In genomic region chr2:101741775-101742520, GRCh38 we compare ENCODE assay signal across 9 cellular contexts. TPM values are rescaled to one million over a fixed set of nuclear protein-coding genes. Genes with fewer than 3 reads are reported as not detected.
DNase-seq lines count a peak whose midpoint lies in the region; ATAC-seq and TF ChIP-seq lines count a peak whose summit lies in the region.
"Had no signal": no experiment of that assay in that cellular context is flagged by ENCODE, and none has a peak within 500 bp of the region (broad histone marks: within the 10 kb centered on the region; RNA-seq: fewer than 3 reads in every experiment).

No MANE protein-coding gene starts in this region.

- ATAC-seq in T-helper 17 cell (no peak), GM18909 (IDR thresholded peaks at IDR 0.05; ENCODE audit: poor library complexity, unreplicated experiment) (no peak), GM21529 (IDR thresholded peaks at IDR 0.05; ENCODE audit: unreplicated experiment) (no peak), HG02642 (IDR thresholded peaks at IDR 0.05; ENCODE audit: poor library complexity, unreplicated experiment) (no peak)

- no peaks in the 10 kb centered on the region for H3K36me3 Mint-ChIP-seq in T-helper 17 cell (ENCODE audit: low read depth)

- H3K4me1 ChIP-seq in cardiac muscle cell (ENCODE audit: low read depth), result peaks cover 43% of the 10 kb centered on the region
- peaks cover 24% of the 10 kb centered on the region for H3K4me1 ChIP-seq in effector memory CD4-positive, alpha-beta T cell (ENCODE audit: control insufficient read depth, insufficient read depth, low read length, poor library complexity, severe bottlenecking)

- H3K4me3 ChIP-seq in cardiac muscle cell, result no peak overlapping the region
- no peak overlapping the region for H3K4me3 ChIP-seq in effector memory CD4-positive, alpha-beta T cell (ENCODE audit: insufficient read depth, low read depth, low read length, poor library complexity, severe bottlenecking)
- H3K4me3 ChIP-seq: ovary had no signal

- H3K27ac Mint-ChIP-seq in T-helper 17 cell, result peak overlapping the region; percentile 67

- no peaks in the 10 kb centered on the region for H3K9me3 ChIP-seq in T-helper 17 cell (ENCODE audit: control insufficient read depth, low read length, poor library complexity, severe bottlenecking)
- no peaks in the 10 kb centered on the region for H3K9me3 ChIP-seq in cardiac muscle cell (ENCODE audit: low read depth)
- no peaks in the 10 kb centered on the region for H3K9me3 ChIP-seq in effector memory CD4-positive, alpha-beta T cell (ENCODE audit: control insufficient read depth, low read length)
- H3K9me3 ChIP-seq: ovary had no signal

- DNase-seq in DMS79 treated with DMSO at 0.1 percent for 48 hours (lab: John Stamatoyannopoulos, UW), result peak; percentile 49
- no peak for DNase-seq in T-helper 17 cell
- no peak for DNase-seq in cardiac muscle cell (ENCODE audit: low read depth in 1 of 2, low spot score in 1 of 2)
- DNase-seq in pons (ENCODE audit: low spot score), result peak; percentile 60
- no peak for DNase-seq in effector memory CD4-positive, alpha-beta T cell
- DNase-seq: ovary had no signal

- no peaks in the 10 kb centered on the region for H3K36me3 ChIP-seq in cardiac muscle cell
- H3K36me3 ChIP-seq in effector memory CD4-positive, alpha-beta T cell (ENCODE audit: control insufficient read depth, insufficient read depth, low read length), result no peaks in the 10 kb centered on the region
- H3K36me3 ChIP-seq: ovary had no signal

- peak overlapping the region; percentile 76 for H3K27ac ChIP-seq in cardiac muscle cell
- H3K27ac ChIP-seq in effector memory CD4-positive, alpha-beta T cell (ENCODE audit: insufficient read depth, low read length, poor library complexity, severe bottlenecking), result no peak overlapping the region

- H3K27me3 ChIP-seq in cardiac muscle cell, result no peaks in the 10 kb centered on the region
- no peaks in the 10 kb centered on the region for H3K27me3 ChIP-seq in effector memory CD4-positive, alpha-beta T cell (replicated peaks; ENCODE audit: control insufficient read depth, insufficient read depth, low read length, poor library complexity, severe bottlenecking)
- H3K27me3 ChIP-seq: ovary had no signal

- no peak overlapping the region for H3K4me3 Mint-ChIP-seq in T-helper 17 cell

- no peaks in the 10 kb centered on the region for H3K27me3 Mint-ChIP-seq in T-helper 17 cell

- H3K4me1 Mint-ChIP-seq in T-helper 17 cell, result peaks cover 61% of the 10 kb centered on the region

- TF ChIP-seq CTCF in cardiac muscle cell (IDR thresholded peaks at IDR 0.05; ENCODE audit: low read depth, low read length), result no peak

RNA-seq across cellular contexts. Expression of gene MAP4K4, which starts 44.4 kb away (rescaled TPM):
- total RNA-seq in T-helper 17 cell (100 to 1,000 TPM in 1 of 2 donors, 10 to 100 TPM in 1; 98.1 to 102 TPM), cardiac muscle cell (82.2 and 131 TPM in 2 replicates)
- 61.6 and 71.6 TPM in 2 replicates for polyA plus RNA-seq in cardiac muscle cell

Comparison
In these comparisons a context has a peak if more than half of its experiments do, and no peak if none do; other contexts are left out.
1. DNase-seq: peak in DMS79 treated with DMSO at 0.1 percent for 48 hours (single experiment) and pons (single experiment); none in T-helper 17 cell (0 of 3), cardiac muscle cell (0 of 2) and effector memory CD4-positive, alpha-beta T cell (0 of 3).